In genomic region chr9:126804696-126805545, GRCh38 we compare ENCODE assay signal across 8 cellular contexts. TPM values are rescaled to one million over a fixed set of nuclear protein-coding genes. Genes with fewer than 3 reads are reported as not detected.
A peak's percentile ranks its signal among the peaks of the same experiment; 100 is the strongest.
DNase-seq lines count a peak whose midpoint lies in the region; ATAC-seq, FAIRE-seq and TF ChIP-seq lines count a peak whose summit lies in the region.

ZBTB43 (plus strand) TSS chr9:126805040; CDS start chr9:126832510, 27,470 bp downstream.

- H3K4me3 Mint-ChIP-seq in Calu3 (ENCODE audit: low read depth, unreplicated experiment): peak within 1 kb of the TSS; percentile 85

- peak within 1 kb of the TSS; percentile 97 for H2AFZ ChIP-seq in OCI-LY3 (ENCODE audit: low read depth, low read length)

- BruUV-seq in Calu3 (replicated peaks; lab: Mats Ljungman, UMichigan): no TSS peak

- no peaks in the 10 kb centered on the region for H3K9me3 ChIP-seq in OCI-LY3 (ENCODE audit: insufficient read depth, low read length)
- H3K9me3 ChIP-seq in mesodermal cell (ENCODE audit: control insufficient read depth, low read length): no peaks in the 10 kb centered on the region

- CTCF ChIA-PET in Calu3 (lab: Charles Lee): interaction anchor here (1.0 kb wide), 1 partner anchor 23 kb away, joined by 3 read pairs; no protein-coding TSS in a partner anchor

- peak; percentile 65 for ATAC-seq in GM21447 (IDR thresholded peaks at IDR 0.05; ENCODE audit: unreplicated experiment)

- no peaks in the 10 kb centered on the region for H3K27me3 Mint-ChIP-seq in Calu3 (ENCODE audit: unreplicated experiment)

- peak within 1 kb of the TSS; percentile 29 for H3K27ac ChIP-seq in OCI-LY3 (ENCODE audit: low read length)
- H3K27ac ChIP-seq in mesodermal cell (ENCODE audit: low read depth, low read length, severe bottlenecking): peak within 1 kb of the TSS; percentile 79

- intact Hi-C loops in Calu3 (cut with micrococcal nuclease; ENCODE audit: unreplicated experiment): no loop called here

- peak within 1 kb of the TSS; percentile 74 for H3K9ac ChIP-seq in OCI-LY3 (ENCODE audit: low read length)

- TF ChIP-seq CTCF in Calu3 (IDR thresholded peaks at IDR 0.05; ENCODE audit: unreplicated experiment): no peak
- no peak for TF ChIP-seq CTCF in OCI-LY3 (IDR thresholded peaks at IDR 0.05; ENCODE audit: low read depth, low read length)

- peaks cover 21% of the 10 kb centered on the region for H3K36me3 Mint-ChIP-seq in Calu3 (ENCODE audit: insufficient read depth, unreplicated experiment)

- peaks cover 42% of the 10 kb centered on the region for H3K79me2 ChIP-seq in OCI-LY3 (ENCODE audit: low read length)

- no peaks in the 10 kb centered on the region for H3K27me3 ChIP-seq in OCI-LY3 (ENCODE audit: low read depth, low read length)

- H3K9me3 Mint-ChIP-seq in Calu3 (ENCODE audit: low read depth, unreplicated experiment): no peaks in the 10 kb centered on the region

- H3K36me3 ChIP-seq in OCI-LY3 (replicated peaks; ENCODE audit: low read depth, low read length) (peaks cover 5% of the 10 kb centered on the region), mesodermal cell (ENCODE audit: control insufficient read depth, insufficient read depth, low read length) (peaks cover 16% of the 10 kb centered on the region)

- FAIRE-seq in endometrium (lab: Jason Lieb, UNC): peak; percentile 58

- H3K4me3 ChIP-seq in OCI-LY3 (ENCODE audit: low read length): peak within 1 kb of the TSS; percentile 90
- peak within 1 kb of the TSS; percentile 89 for H3K4me3 ChIP-seq in mesodermal cell (ENCODE audit: extremely low read depth, insufficient read depth, low read length, poor library complexity, severe bottlenecking)

- peak within 1 kb of the TSS; percentile 94 for H3K4me2 ChIP-seq in OCI-LY3 (ENCODE audit: low read length)

- H3K4me1 Mint-ChIP-seq in Calu3 (ENCODE audit: low read depth, unreplicated experiment): peaks cover 20% of the 10 kb centered on the region

- peaks cover 9% of the 10 kb centered on the region for H3K4me1 ChIP-seq in OCI-LY3 (ENCODE audit: low read length)
- peaks cover 7% of the 10 kb centered on the region for H3K4me1 ChIP-seq in mesodermal cell (ENCODE audit: control insufficient read depth, insufficient read depth, low read length, poor library complexity, severe bottlenecking)

- WGBS in mesodermal cell (ENCODE audit: insufficient coverage in 2 of 2), 2 experiments: 3 to 4% methylated on average over 72 to 74 of the region's 79 CpGs

- peak within 1 kb of the TSS; percentile 90 for H3K27ac Mint-ChIP-seq in Calu3 (ENCODE audit: unreplicated experiment)

- peaks cover 9% of the 10 kb centered on the region; the same call in 1 of the 2 replicates for H4K20me1 ChIP-seq in OCI-LY3 (ENCODE audit: insufficient read depth, low read length)

- peak; percentile 94 for DNase-seq in Calu3
- peak; percentile 91 for DNase-seq in HuH-7.5 (ENCODE audit: low spot score)
- DNase-seq in activated CD8-positive, alpha-beta memory T cell treated with anti-CD3 and anti-CD28 coated beads, Interleukin-2, amount 50 U/mL, for 4 hours: peak; percentile 98
- DNase-seq in stimulated activated CD8-positive, alpha-beta memory T cell treated with anti-CD3 and anti-CD28 coated beads, Interleukin-15, amount 100 ng/mL, for 24 hours (ENCODE audit: low read depth): peak; percentile 98

RNA-seq across cellular contexts. Expression of gene ZBTB43, which starts in this region (rescaled TPM):
- 11.9 and 13.6 TPM in 2 replicates for total RNA-seq in Calu3 (2022)
- polyA plus RNA-seq in mesodermal cell (2013, experiment 1 of 2): 7.0 TPM
- polyA plus RNA-seq in mesodermal cell (2013, experiment 2 of 2): 5.8 TPM

Comparison
In these comparisons a context has a peak if more than half of its experiments do, and no peak if none do; other contexts are left out.
1. Peak in every context shown above with its lines: DNase-seq, ATAC-seq, H3K4me3 ChIP-seq and H3K27ac ChIP-seq.